28 cellular contexts compared by ENCODE assay signal in the genomic region with DNA sequence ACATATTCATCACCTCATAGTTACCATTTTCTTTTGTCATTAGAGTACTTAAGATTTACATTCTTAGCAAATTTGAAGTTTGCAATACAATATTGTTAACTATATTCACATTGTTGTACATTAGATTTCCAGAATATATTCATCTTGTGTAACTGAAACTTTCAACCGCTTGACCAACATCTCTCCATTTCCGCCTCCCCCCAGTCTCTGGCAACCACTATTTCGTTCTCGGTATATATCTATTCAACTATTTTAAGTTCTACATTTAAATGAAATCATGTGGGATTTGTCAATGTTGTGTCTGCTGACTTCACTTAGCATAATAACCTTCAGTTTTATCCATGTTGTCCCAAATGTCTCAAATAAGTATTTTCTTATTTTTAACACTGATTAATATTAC.
"Had no signal": no experiment of that assay in that cellular context is flagged by ENCODE, and none has a peak within 500 bp of the region (broad histone marks: within the 10 kb centered on the region; RNA-seq: fewer than 3 reads in every experiment).

No MANE protein-coding gene starts in this region.

- H3K27ac ChIP-seq: colonic mucosa, coronary artery, dorsolateral prefrontal cortex, epithelial cell of prostate, esophagus muscularis mucosa, esophagus squamous epithelium, foreskin keratinocyte, gastrocnemius medialis, gastroesophageal sphincter, heart left ventricle, heart right ventricle had no signal

- H3K36me3 ChIP-seq: colonic mucosa, esophagus muscularis mucosa, esophagus squamous epithelium, gastrocnemius medialis, gastroesophageal sphincter, heart left ventricle, heart right ventricle had no signal

- H3K4me3 ChIP-seq: colonic mucosa, coronary artery, dorsolateral prefrontal cortex, esophagus muscularis mucosa, esophagus squamous epithelium, gastrocnemius medialis, gastroesophageal sphincter, heart left ventricle, heart right ventricle had no signal

- H3K4me1 ChIP-seq: colonic mucosa, esophagus muscularis mucosa, esophagus squamous epithelium, foreskin keratinocyte, gastrocnemius medialis, gastroesophageal sphincter, heart left ventricle had no signal

- ATAC-seq: effector memory CD8-positive, alpha-beta T cell; esophagus mucosa; foreskin keratinocyte; gastrocnemius medialis; gastroesophageal sphincter; heart left ventricle; heart right ventricle had no signal

- H3K9me3 ChIP-seq: colonic mucosa, esophagus muscularis mucosa, esophagus squamous epithelium, gastrocnemius medialis, gastroesophageal sphincter, heart left ventricle had no signal

- FAIRE-seq: colon, endometrium, endothelial cell of umbilical vein, frontal cortex had no signal

- DNase-seq: colonic mucosa; cortex of kidney; dermis blood vessel endothelial cell; dorsolateral prefrontal cortex; effector CD4-positive, alpha-beta T cell; effector CD8-positive, alpha-beta T cell; effector memory CD4-positive, alpha-beta T cell; effector memory CD8-positive, alpha-beta T cell; endodermal cell; erythroblast; esophagus squamous epithelium; foreskin fibroblast; foreskin keratinocyte; foreskin melanocyte; gastrocnemius medialis; glutamatergic neuron; head of caudate nucleus; heart left ventricle; heart right ventricle had no signal

- H3K27me3 ChIP-seq: colonic mucosa, dorsolateral prefrontal cortex, esophagus muscularis mucosa, esophagus squamous epithelium, foreskin keratinocyte, gastrocnemius medialis, gastroesophageal sphincter, heart left ventricle, heart right ventricle had no signal
